ENCODE assay signal across 12 cellular contexts in the genomic region with DNA sequence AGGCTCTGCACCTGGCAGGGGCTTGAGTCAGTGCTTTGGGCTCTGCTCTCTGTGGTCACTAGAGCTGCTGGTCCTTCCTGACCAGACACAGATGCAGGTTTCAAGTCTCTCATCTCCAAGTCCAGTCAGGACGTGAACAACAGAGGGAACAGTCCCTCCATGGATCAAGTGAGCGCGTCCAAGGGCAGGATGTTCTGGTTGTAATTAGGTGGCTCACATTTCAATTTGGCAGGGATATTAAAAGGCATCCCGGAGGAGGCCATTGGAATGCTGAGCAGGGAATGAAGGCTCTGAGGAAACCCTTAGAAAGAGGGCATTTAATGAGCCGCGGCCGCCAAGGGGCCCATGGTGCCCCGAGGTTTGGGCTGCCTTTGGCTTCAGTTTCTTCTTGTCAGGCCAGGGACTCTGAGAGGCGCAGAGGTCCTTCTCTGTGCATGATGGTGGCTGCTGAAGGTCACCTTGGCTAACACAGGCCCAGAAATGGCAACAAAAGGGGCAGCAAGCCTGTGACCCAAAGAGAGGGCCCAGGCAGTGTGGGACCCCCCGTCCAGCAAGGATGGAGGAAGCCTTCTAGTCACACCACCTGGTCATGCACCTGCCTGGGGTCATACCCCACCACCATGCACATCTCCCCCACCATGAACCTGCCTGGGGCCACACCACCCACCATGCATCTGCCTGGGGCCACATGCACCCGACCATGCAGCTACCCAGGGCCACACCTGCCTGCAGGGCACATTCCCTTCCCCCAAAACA. TPM values are rescaled to one million over a fixed set of nuclear protein-coding genes. Genes with fewer than 3 reads are reported as not detected.
DNase-seq lines count a peak whose midpoint lies in the region; ATAC-seq and TF ChIP-seq lines count a peak whose summit lies in the region.
"Had no signal": no experiment of that assay in that cellular context is flagged by ENCODE, and none has a peak within 500 bp of the region (broad histone marks: within the 10 kb centered on the region; RNA-seq: fewer than 3 reads in every experiment).

No MANE protein-coding gene starts in this region.

- no peaks in the 10 kb centered on the region for H3K4me1 ChIP-seq in ovary (ENCODE audit: insufficient read depth)
- no peaks in the 10 kb centered on the region for H3K4me1 ChIP-seq in GM23338 (ENCODE audit: insufficient read depth)
- H3K4me1 ChIP-seq: Caco-2 had no signal

- no peaks in the 10 kb centered on the region for H3K4me1 Mint-ChIP-seq in GM23338

- H4K20me1 ChIP-seq in GM23338 (replicated peaks; ENCODE audit: insufficient read depth) = no peaks in the 10 kb centered on the region

- no peak for TF ChIP-seq POLR2A in ovary (IDR thresholded peaks at IDR 0.05)

- H3K79me2 ChIP-seq in GM23338 (replicated peaks; ENCODE audit: insufficient read depth) = no peaks in the 10 kb centered on the region

- no peaks in the 10 kb centered on the region for H3K36me3 Mint-ChIP-seq in GM23338 (ENCODE audit: low read depth)

- H3K27me3 ChIP-seq in ovary (no peaks in the 10 kb centered on the region), GM23338 (ENCODE audit: insufficient read depth) (no peaks in the 10 kb centered on the region)

- H3K4me3 ChIP-seq in AG10803 (ENCODE audit: low read length) (no peak overlapping the region), fibroblast of mammary gland (ENCODE audit: control insufficient read depth, low read depth, low read length) (no peak overlapping the region), ovary (no peak overlapping the region), GM23338 (no peak overlapping the region)

- no peak overlapping the region for H2AFZ ChIP-seq in GM23338

- no peaks in the 10 kb centered on the region for H3F3A ChIP-seq in GM23338 (replicated peaks; ENCODE audit: low read depth)

- no peaks in the 10 kb centered on the region for H3K36me3 ChIP-seq in ovary
- no peaks in the 10 kb centered on the region for H3K36me3 ChIP-seq in GM23338 (ENCODE audit: insufficient read depth)

- intact Hi-C loops in ovary (cut with DNase I) = no loop called here

- H3K9me3 ChIP-seq in ovary = no peaks in the 10 kb centered on the region
- H3K9me3 ChIP-seq: Caco-2 had no signal

- no peaks in the 10 kb centered on the region for H3K9me2 ChIP-seq in GM23338 (ENCODE audit: insufficient read depth)

- TF ChIP-seq CTCF in AG10803 (conservative IDR thresholded peaks at IDR 0.05; ENCODE audit: low read length) (no peak), fibroblast of mammary gland (conservative IDR thresholded peaks at IDR 0.05; ENCODE audit: control insufficient read depth, insufficient read depth, low read depth, low read length) (no peak), ovary (IDR thresholded peaks at IDR 0.05) (no peak), GM23338 (conservative IDR thresholded peaks at IDR 0.05; ENCODE audit: low read depth in 2 of 2) (no peak)

- peak; percentile 63 for TF ChIP-seq EP300 in Ishikawa (IDR thresholded peaks at IDR 0.05; ENCODE audit: borderline replicate concordance)
- TF ChIP-seq EP300 in ovary (IDR thresholded peaks at IDR 0.05) = no peak

- H3K4me3 Mint-ChIP-seq in GM23338 = no peak overlapping the region

- H3K27ac ChIP-seq in ovary (no peak overlapping the region), GM23338 (ENCODE audit: low read depth) (no peak overlapping the region)

- ATAC-seq in HG02571 (IDR thresholded peaks at IDR 0.05; ENCODE audit: unreplicated experiment) (no peak), GM23338 (no peak), GM21529 (IDR thresholded peaks at IDR 0.05; ENCODE audit: unreplicated experiment) (no peak)

- DNase-seq in AG10803 (ENCODE audit: low read depth) (peak; percentile 89), fibroblast of mammary gland (ENCODE audit: low read depth) (peak; percentile 79), ovary (peak in 4 of 5 donors; percentile 43 to 68 (median 60)), NCI-H1105 (lab: John Stamatoyannopoulos, UW) (no peak), GM23338 (ENCODE audit: low spot score) (no peak)
- DNase-seq: activated CD8-positive, alpha-beta memory T cell treated with anti-CD3 and anti-CD28 coated beads for 24 hours; glutamatergic neuron; NCI-H146 had no signal

- no peak overlapping the region for H3K4me2 ChIP-seq in GM23338

- H3K27ac Mint-ChIP-seq in GM23338 = no peak overlapping the region

- H3K9me3 Mint-ChIP-seq in GM23338 = no peaks in the 10 kb centered on the region

- peak; percentile 31; the same call in 1 of the 2 replicates for TF ChIP-seq RAD21 in Ishikawa (IDR thresholded peaks at IDR 0.05; ENCODE audit: low read depth)

- H3K27me3 Mint-ChIP-seq in GM23338 (ENCODE audit: insufficient read depth, low read depth, poor library complexity) = peaks cover 4% of the 10 kb centered on the region

- 25 to 34% (median 28%) methylated on average over 11 of the region's 11 CpGs for WGBS in ovary, 3 donors

TF ChIP-seq in Ishikawa, 13 proteins besides CTCF, POLR2A, EP300 and RAD21 (continues in another document):
- TF ChIP-seq YY1 (IDR thresholded peaks at IDR 0.05; ENCODE audit: low read depth) (peak; percentile 40; the same call in 1 of the 2 replicates), TAF1 (IDR thresholded peaks at IDR 0.05; ENCODE audit: low read depth) (no peak), TCF12 (IDR thresholded peaks at IDR 0.05; ENCODE audit: low read depth) (peak; percentile 62), TEAD4 (IDR thresholded peaks at IDR 0.05) (peak; percentile 76)
- TF ChIP-seq, protein P1, sequence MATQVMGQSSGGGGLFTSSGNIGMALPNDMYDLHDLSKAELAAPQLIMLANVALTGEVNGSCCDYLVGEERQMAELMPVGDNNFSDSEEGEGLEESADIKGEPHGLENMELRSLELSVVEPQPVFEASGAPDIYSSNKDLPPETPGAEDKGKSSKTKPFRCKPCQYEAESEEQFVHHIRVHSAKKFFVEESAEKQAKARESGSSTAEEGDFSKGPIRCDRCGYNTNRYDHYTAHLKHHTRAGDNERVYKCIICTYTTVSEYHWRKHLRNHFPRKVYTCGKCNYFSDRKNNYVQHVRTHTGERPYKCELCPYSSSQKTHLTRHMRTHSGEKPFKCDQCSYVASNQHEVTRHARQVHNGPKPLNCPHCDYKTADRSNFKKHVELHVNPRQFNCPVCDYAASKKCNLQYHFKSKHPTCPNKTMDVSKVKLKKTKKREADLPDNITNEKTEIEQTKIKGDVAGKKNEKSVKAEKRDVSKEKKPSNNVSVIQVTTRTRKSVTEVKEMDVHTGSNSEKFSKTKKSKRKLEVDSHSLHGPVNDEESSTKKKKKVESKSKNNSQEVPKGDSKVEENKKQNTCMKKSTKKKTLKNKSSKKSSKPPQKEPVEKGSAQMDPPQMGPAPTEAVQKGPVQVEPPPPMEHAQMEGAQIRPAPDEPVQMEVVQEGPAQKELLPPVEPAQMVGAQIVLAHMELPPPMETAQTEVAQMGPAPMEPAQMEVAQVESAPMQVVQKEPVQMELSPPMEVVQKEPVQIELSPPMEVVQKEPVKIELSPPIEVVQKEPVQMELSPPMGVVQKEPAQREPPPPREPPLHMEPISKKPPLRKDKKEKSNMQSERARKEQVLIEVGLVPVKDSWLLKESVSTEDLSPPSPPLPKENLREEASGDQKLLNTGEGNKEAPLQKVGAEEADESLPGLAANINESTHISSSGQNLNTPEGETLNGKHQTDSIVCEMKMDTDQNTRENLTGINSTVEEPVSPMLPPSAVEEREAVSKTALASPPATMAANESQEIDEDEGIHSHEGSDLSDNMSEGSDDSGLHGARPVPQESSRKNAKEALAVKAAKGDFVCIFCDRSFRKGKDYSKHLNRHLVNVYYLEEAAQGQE (IDR thresholded peaks at IDR 0.05; ENCODE audit: low read depth) = no peak
- TF ChIP-seq, protein P2, sequence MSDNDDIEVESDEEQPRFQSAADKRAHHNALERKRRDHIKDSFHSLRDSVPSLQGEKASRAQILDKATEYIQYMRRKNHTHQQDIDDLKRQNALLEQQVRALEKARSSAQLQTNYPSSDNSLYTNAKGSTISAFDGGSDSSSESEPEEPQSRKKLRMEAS (IDR thresholded peaks at IDR 0.05) = peak; percentile 34; the same call in 1 of the 2 replicates

TF ChIP-seq in GM23338, 12 proteins besides CTCF, POLR2A, EP300 and RAD21 (continues in another document):
- no peak for TF ChIP-seq NANOG (IDR thresholded peaks at IDR 0.05; ENCODE audit: borderline replicate concordance)
- TF ChIP-seq POLR2AphosphoS5 (IDR thresholded peaks at IDR 0.05; ENCODE audit: low read depth) = no peak
- no peak for TF ChIP-seq STAT1 (IDR thresholded peaks at IDR 0.05; ENCODE audit: unreplicated experiment)
- TF ChIP-seq, protein P3, sequence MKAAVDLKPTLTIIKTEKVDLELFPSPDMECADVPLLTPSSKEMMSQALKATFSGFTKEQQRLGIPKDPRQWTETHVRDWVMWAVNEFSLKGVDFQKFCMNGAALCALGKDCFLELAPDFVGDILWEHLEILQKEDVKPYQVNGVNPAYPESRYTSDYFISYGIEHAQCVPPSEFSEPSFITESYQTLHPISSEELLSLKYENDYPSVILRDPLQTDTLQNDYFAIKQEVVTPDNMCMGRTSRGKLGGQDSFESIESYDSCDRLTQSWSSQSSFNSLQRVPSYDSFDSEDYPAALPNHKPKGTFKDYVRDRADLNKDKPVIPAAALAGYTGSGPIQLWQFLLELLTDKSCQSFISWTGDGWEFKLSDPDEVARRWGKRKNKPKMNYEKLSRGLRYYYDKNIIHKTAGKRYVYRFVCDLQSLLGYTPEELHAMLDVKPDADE (IDR thresholded peaks at IDR 0.05) = no peak
- no peak for TF ChIP-seq JUNB (IDR thresholded peaks at IDR 0.05; ENCODE audit: unreplicated experiment)

RNA-seq across cellular contexts. Expression of a gene that starts 30.7 kb away (rescaled TPM):
- 10 to 100 TPM; 19.8 to 41.2 (median 35.3) TPM for total RNA-seq in ovary
- polyA plus RNA-seq in ovary (10 to 100 TPM; 20.2 to 41.2 TPM), GM23338 (2016; fragmentation: Nextera tagmentation; extraction: Ambion mirVana) (5.6 and 5.9 TPM in 2 replicates)
- 40.6 and 42.5 TPM in 2 replicates for total RNA-seq in GM23338 (2014; rRNA removed; shearing (Covaris generic))

Comparison
In these comparisons a context has a peak if more than half of its experiments do, and no peak if none do; other contexts are left out.
1. DNase-seq: peak in AG10803 (single experiment), fibroblast of mammary gland (single experiment) and ovary (4 of 5); none in NCI-H1105 (single experiment) and GM23338 (single experiment).